11 cellular contexts compared by ENCODE assay signal in genomic region chr4:118942465-118942864, GRCh38. TPM values are rescaled to one million over a fixed set of nuclear protein-coding genes. Genes with fewer than 3 reads are reported as not detected.
DNase-seq lines count a peak whose midpoint lies in the region; ATAC-seq, FAIRE-seq and TF ChIP-seq lines count a peak whose summit lies in the region.
"Had no signal": no experiment of that assay in that cellular context is flagged by ENCODE, and none has a peak within 500 bp of the region (broad histone marks: within the 10 kb centered on the region; RNA-seq: fewer than 3 reads in every experiment).

No MANE protein-coding gene starts in this region.

- TF ChIP-seq CTCF in AG09309 (IDR thresholded peaks at IDR 0.05; ENCODE audit: control insufficient read depth, insufficient read depth, low read depth, low read length, missing control alignments) = no peak
- no peak for TF ChIP-seq CTCF in LNCaP clone FGC (IDR thresholded peaks at IDR 0.05; ENCODE audit: control insufficient read depth, extremely low read depth, insufficient read depth)
- TF ChIP-seq CTCF in foreskin keratinocyte (conservative IDR thresholded peaks at IDR 0.05) = no peak

- no peak overlapping the region for H3K4me3 Mint-ChIP-seq in effector memory CD8-positive, alpha-beta T cell

- TF ChIP-seq POLR2A in GM12892 (IDR thresholded peaks at IDR 0.05; ENCODE audit: low read depth, low read length) = no peak

- no peaks in the 10 kb centered on the region for H3K4me1 Mint-ChIP-seq in effector memory CD8-positive, alpha-beta T cell (ENCODE audit: low read depth in 2 of 2)

- FAIRE-seq in GM12892 (lab: Jason Lieb, UNC) = no peak

- no peak overlapping the region for H3K4me3 ChIP-seq in AG09309 (ENCODE audit: control insufficient read depth, low read depth, low read length)
- H3K4me3 ChIP-seq in LNCaP clone FGC (ENCODE audit: low read depth, low read length) = no peak overlapping the region
- H3K4me3 ChIP-seq: right lobe of liver, thyroid gland had no signal

- no peaks in the 10 kb centered on the region for H3K9me3 Mint-ChIP-seq in effector memory CD8-positive, alpha-beta T cell

- H3K36me3 Mint-ChIP-seq in effector memory CD8-positive, alpha-beta T cell (ENCODE audit: insufficient read depth) = no peaks in the 10 kb centered on the region

- H3K27ac ChIP-seq in foreskin keratinocyte = no peak overlapping the region
- H3K27ac ChIP-seq: right lobe of liver, thyroid gland had no signal

- ATAC-seq in foreskin keratinocyte = peak; percentile 53
- no peak for ATAC-seq in effector memory CD8-positive, alpha-beta T cell (replicated peaks)

- no peaks in the 10 kb centered on the region for H3K27me3 ChIP-seq in foreskin keratinocyte
- H3K27me3 ChIP-seq: right lobe of liver, thyroid gland had no signal

- no peak overlapping the region for H3K27ac Mint-ChIP-seq in effector memory CD8-positive, alpha-beta T cell

- H3K4me1 ChIP-seq in foreskin keratinocyte = no peaks in the 10 kb centered on the region
- H3K4me1 ChIP-seq: thyroid gland had no signal

- peaks cover 23 to 37% of the 10 kb centered on the region in 2 donors for H3K27me3 Mint-ChIP-seq in effector memory CD8-positive, alpha-beta T cell

- DNase-seq in AG09309 (ENCODE audit: low read depth) (peak; percentile 16), LNCaP clone FGC (ENCODE audit: low read depth) (peak; percentile 46), RPMI7951 (ENCODE audit: low read depth) (peak; percentile 89), foreskin keratinocyte (no peak), midbrain (lab: John Stamatoyannopoulos, UW) (no peak), GM12892 (ENCODE audit: insufficient read length) (no peak)
- no peak for DNase-seq in activated CD8-positive, alpha-beta memory T cell treated with anti-CD3 and anti-CD28 coated beads, Interleukin-2, amount 50 U/mL, for 48 hours
- DNase-seq in effector memory CD8-positive, alpha-beta T cell = no peak
- DNase-seq: NCI-H2107, thyroid gland had no signal

RNA-seq across cellular contexts. Expression of gene SYNPO2, which starts 53.8 kb away (rescaled TPM):
- 1.6 and 1.8 TPM in 2 replicates for total RNA-seq in RPMI7951 (2014; rRNA removed; shearing (Covaris generic))
- total RNA-seq in foreskin keratinocyte = 0.41 and 0.46 TPM in 2 replicates
- polyA plus RNA-seq in foreskin keratinocyte = 0.06 and 0.11 TPM in 2 replicates
- 0.11 TPM for polyA plus RNA-seq in GM12892 (2012; ENCODE audit: missing spikeins)

Comparison
In these comparisons a context has a peak if more than half of its experiments do, and no peak if none do; other contexts are left out.
1. DNase-seq: peak in AG09309 (single experiment), LNCaP clone FGC (single experiment) and RPMI7951 (single experiment); none in foreskin keratinocyte (0 of 2), midbrain (single experiment), activated CD8-positive, alpha-beta memory T cell treated with anti-CD3 and anti-CD28 coated beads, Interleukin-2, amount 50 U/mL, for 48 hours (single experiment), effector memory CD8-positive, alpha-beta T cell (0 of 3) and GM12892 (single experiment).